Comparison of ENCODE assay signal across 9 cellular contexts in the genomic region with DNA sequence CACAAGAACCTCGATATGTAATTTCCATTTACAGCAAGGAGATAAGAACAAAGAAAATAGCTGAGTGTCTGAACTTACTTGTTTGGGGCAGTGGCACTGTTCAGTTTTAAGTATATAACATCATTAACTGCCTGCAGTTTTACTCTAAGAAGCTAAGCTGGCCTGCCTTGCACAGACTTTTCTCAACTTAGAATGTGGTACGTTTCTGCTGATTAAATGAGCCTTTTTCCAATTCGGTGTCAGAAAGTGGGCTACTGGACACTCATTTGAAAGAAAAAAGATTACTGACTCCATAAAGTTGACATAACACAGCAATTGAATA. TPM values are rescaled to one million over a fixed set of nuclear protein-coding genes. Genes with fewer than 3 reads are reported as not detected.
A peak's percentile ranks its signal among the peaks of the same experiment; 100 is the strongest.
DNase-seq lines count a peak whose midpoint lies in the region; ATAC-seq and TF ChIP-seq lines count a peak whose summit lies in the region.
"Had no signal": no experiment of that assay in that cellular context is flagged by ENCODE, and none has a peak within 500 bp of the region (broad histone marks: within the 10 kb centered on the region; RNA-seq: fewer than 3 reads in every experiment).

No MANE protein-coding gene starts in this region.

- H3K36me3 ChIP-seq in left ventricle myocardium inferior = no peaks in the 10 kb centered on the region
- peaks cover 4% of the 10 kb centered on the region for H3K36me3 ChIP-seq in brain microvascular endothelial cell (replicated peaks)
- no peaks in the 10 kb centered on the region for H3K36me3 ChIP-seq in lung (ENCODE audit: control insufficient read depth in 2 of 2, insufficient read depth in 2 of 2, low read length in 2 of 2)
- H3K36me3 ChIP-seq in uterus = no peaks in the 10 kb centered on the region

- ATAC-seq in left cardiac atrium = no peak
- no peak for ATAC-seq in lung (ENCODE audit: insufficient read depth, low FRiP score)
- no peak for ATAC-seq in GM18505 (IDR thresholded peaks at IDR 0.05; ENCODE audit: unreplicated experiment)
- ATAC-seq in HG03520 (IDR thresholded peaks at IDR 0.05; ENCODE audit: unreplicated experiment) = no peak

- DNase-seq in left ventricle myocardium inferior = no peak
- DNase-seq in left cardiac atrium = no peak
- DNase-seq in brain microvascular endothelial cell = no peak
- no peak for DNase-seq in lung (ENCODE audit: low spot score)
- no peak for DNase-seq in uterus
- DNase-seq in hypothalamus (lab: John Stamatoyannopoulos, UW) = no peak
- DNase-seq: activated CD8-positive, alpha-beta memory T cell treated with anti-CD3 and anti-CD28 coated beads for 24 hours had no signal

- H3K9me3 ChIP-seq in left ventricle myocardium inferior (replicated peaks) (no peaks in the 10 kb centered on the region), lung (ENCODE audit: control insufficient read depth in 2 of 2, insufficient read depth in 1 of 2, low read length in 1 of 2) (no peaks in the 10 kb centered on the region), uterus (no peaks in the 10 kb centered on the region)

- H3K27me3 ChIP-seq in left ventricle myocardium inferior (ENCODE audit: low read depth) (no peaks in the 10 kb centered on the region), brain microvascular endothelial cell (replicated peaks) (no peaks in the 10 kb centered on the region), lung (ENCODE audit: control insufficient read depth, insufficient read depth) (no peaks in the 10 kb centered on the region), uterus (no peaks in the 10 kb centered on the region)

- 12 to 24% methylated on average over 3 of the region's 3 CpGs for WGBS in lung, 2 donors

- peak overlapping the region; percentile 100 for H3K27ac ChIP-seq in left ventricle myocardium inferior (replicated peaks)
- peak overlapping the region; percentile 92 for H3K27ac ChIP-seq in brain microvascular endothelial cell
- peak overlapping the region; percentile 88 to 99 for H3K27ac ChIP-seq in lung (ENCODE audit: low read depth in 1 of 2, low read length in 1 of 2)
- H3K27ac ChIP-seq in uterus = peak overlapping the region; percentile 94 to 99

- TF ChIP-seq CTCF in left ventricle myocardium inferior (IDR thresholded peaks at IDR 0.05; ENCODE audit: borderline replicate concordance) (no peak), brain microvascular endothelial cell (IDR thresholded peaks at IDR 0.05; ENCODE audit: low read depth, low read length, missing control alignments) (no peak), lung (IDR thresholded peaks at IDR 0.05; ENCODE audit: control extremely low read depth, extremely low read depth) (no peak), uterus (IDR thresholded peaks at IDR 0.05) (no peak)

- TF ChIP-seq POLR2A in uterus (IDR thresholded peaks at IDR 0.05) = no peak
- no peak for TF ChIP-seq POLR2A in GM18505 (IDR thresholded peaks at IDR 0.05; ENCODE audit: borderline replicate concordance, extremely low read depth, insufficient read depth, insufficient read length)

- intact Hi-C loops in left ventricle myocardium inferior (cut with micrococcal nuclease) (no loop called here), left cardiac atrium (cut with DNase I) (no loop called here), uterus (cut with DNase I; ENCODE audit: low total_unique reads) (no loop called here)

- H3K4me3 ChIP-seq in left ventricle myocardium inferior (peak overlapping the region; percentile 55), brain microvascular endothelial cell (ENCODE audit: low read depth, low read length) (peak overlapping the region; percentile 42), lung (no peak overlapping the region), uterus (no peak overlapping the region)

- H3K4me1 ChIP-seq in left ventricle myocardium inferior (peaks cover 100% of the 10 kb centered on the region), lung (ENCODE audit: control insufficient read depth in 2 of 2, insufficient read depth in 2 of 2, low read length in 2 of 2) (peaks cover 22 to 61% of the 10 kb centered on the region in 2 donors), uterus (peaks cover 34 to 58% of the 10 kb centered on the region in 2 donors)

- in situ Hi-C loops in brain microvascular endothelial cell (cut with HindIII; ENCODE audit: low pct_ligation_motif_present, low sequenced_read_pairs) = no loop called here

RNA-seq across cellular contexts. Expression of a gene that starts 2.1 kb away (rescaled TPM):
- 37.9 TPM for total RNA-seq in left ventricle myocardium inferior
- total RNA-seq in left cardiac atrium = 10 to 100 TPM; 22.6 to 27.5 TPM
- 10 to 100 TPM; 45.2 to 46.4 TPM for total RNA-seq in lung
- polyA plus RNA-seq in lung = 10 to 100 TPM; 14.2 to 15.1 TPM
- total RNA-seq in uterus = 10 to 100 TPM; 10.2 to 26.7 (median 16.0) TPM

Comparison
In these comparisons a context has a peak if more than half of its experiments do, and no peak if none do; other contexts are left out.
1. H3K4me3 ChIP-seq: peak in left ventricle myocardium inferior (single experiment) and brain microvascular endothelial cell (single experiment); none in lung (single experiment) and uterus (0 of 2).
2. Peak in every context shown above with its lines, with median percentiles within 50 percentile points of each other: H3K27ac ChIP-seq.